Comparison of ENCODE assay signal across 8 cellular contexts in genomic region chr9:677461-678097, GRCh38.
A peak's percentile ranks its signal among the peaks of the same experiment; 100 is the strongest.
DNase-seq lines count a peak whose midpoint lies in the region; ATAC-seq, FAIRE-seq and TF ChIP-seq lines count a peak whose summit lies in the region.
"Had no signal": no experiment of that assay in that cellular context is flagged by ENCODE, and none has a peak within 500 bp of the region (broad histone marks: within the 10 kb centered on the region; RNA-seq: fewer than 3 reads in every experiment).

No MANE protein-coding gene starts in this region.

- H3K4me3 Mint-ChIP-seq in activated T-helper 17 cell treated with anti-CD3 and anti-CD28 coated beads, Interleukin-2, amount 50 U/mL, for 72 hours, result peak overlapping the region; percentile 50

- H3K4me2 ChIP-seq in IMR-90 (ENCODE audit: low read depth, low read length), result peak overlapping the region; percentile 100
- H3K4me2 ChIP-seq in keratinocyte (ENCODE audit: control insufficient read depth, extremely low read depth, insufficient read depth, low read depth, low read length), result peak overlapping the region; percentile 88

- H3K27ac ChIP-seq in IMR-90 (ENCODE audit: insufficient read depth, low read length) (no peak overlapping the region), keratinocyte (ENCODE audit: control insufficient read depth, insufficient read depth, low read length) (peak overlapping the region; percentile 67), subcutaneous abdominal adipose tissue (ENCODE audit: low read depth, low read length) (peak overlapping the region; percentile 73)

- H4K8ac ChIP-seq in IMR-90 (ENCODE audit: low read depth in 2 of 2, low read length in 2 of 2), result peak overlapping the region in 1 of 2 experiments; percentile 72; a peak in 2 of 4 replicates

- H3K9me3 ChIP-seq in IMR-90 (ENCODE audit: control insufficient read depth, insufficient read depth, low read length) (no peaks in the 10 kb centered on the region), keratinocyte (ENCODE audit: control insufficient read depth, low read depth, low read length) (no peaks in the 10 kb centered on the region), subcutaneous abdominal adipose tissue (ENCODE audit: control insufficient read depth in 5 of 5, low read length in 5 of 5) (no peaks in the 10 kb centered on the region)

- no peak overlapping the region for H3K27ac Mint-ChIP-seq in activated T-helper 17 cell treated with anti-CD3 and anti-CD28 coated beads, Interleukin-2, amount 50 U/mL, for 72 hours

- ATAC-seq in IMR-90 (ENCODE audit: low read depth), result peak; percentile 27
- ATAC-seq in activated T-helper 17 cell treated with anti-CD3 and anti-CD28 coated beads, Interleukin-2, amount 50 U/mL, for 72 hours (replicated peaks), result no peak
- no peak for ATAC-seq in HG03469 (IDR thresholded peaks at IDR 0.05; ENCODE audit: unreplicated experiment)
- no peak for ATAC-seq in GM19467 (IDR thresholded peaks at IDR 0.05; ENCODE audit: unreplicated experiment)

- CTCF ChIA-PET in IMR-90 (lab: Yijun Ruan, JAX), result no interaction called here

- peak overlapping the region; percentile 18 for H2BK20ac ChIP-seq in IMR-90 (ENCODE audit: low read depth, low read length)

- POLR2A ChIA-PET in IMR-90 (lab: Charles Lee; ENCODE audit: unreplicated experiment), result no interaction called here

- no peak for TF ChIP-seq CTCF in IMR-90 (conservative IDR thresholded peaks at IDR 0.05; ENCODE audit: low read depth, low read length)
- no peak for TF ChIP-seq CTCF in keratinocyte (optimal IDR thresholded peaks at IDR 0.05 in 1 of 3, IDR thresholded peaks at IDR 0.05 in 1 of 3, conservative IDR thresholded peaks at IDR 0.05 in 1 of 3; ENCODE audit: extremely low read depth in 1 of 3, insufficient read depth in 2 of 3, low read length in 3 of 3)

- H2BK15ac ChIP-seq in IMR-90 (ENCODE audit: low read depth, low read length), result peak overlapping the region; percentile 70; the same call in 2 of the 3 replicates

- H3K56ac ChIP-seq in IMR-90 (ENCODE audit: extremely low read depth, insufficient read depth, low read length), result no peak overlapping the region

- no peak overlapping the region for H2AK5ac ChIP-seq in IMR-90 (ENCODE audit: low read depth, low read length)

- H3K9ac ChIP-seq in IMR-90 (ENCODE audit: low read depth, low read length) (peak overlapping the region; percentile 69; the same call in 1 of the 2 replicates), keratinocyte (ENCODE audit: control insufficient read depth, extremely low read depth, insufficient read depth, low read length) (peak overlapping the region; percentile 50), subcutaneous abdominal adipose tissue (ENCODE audit: low read length in 5 of 5) (peak overlapping the region; percentile 13 to 71 (median 65))

- H3K4me1 ChIP-seq in IMR-90 (ENCODE audit: control insufficient read depth, insufficient read depth, low read length) (peaks cover 12% of the 10 kb centered on the region), keratinocyte (ENCODE audit: control insufficient read depth, extremely low read depth, insufficient read depth, low read length) (peaks cover 63% of the 10 kb centered on the region), subcutaneous abdominal adipose tissue (ENCODE audit: control insufficient read depth in 5 of 5, insufficient read depth in 5 of 5, low read length in 5 of 5) (peaks cover 0 to 26% (median 17%) of the 10 kb centered on the region in 5 donors)

- WGBS in IMR-90 (ENCODE audit: extremely low coverage in 2 of 2, insufficient read length in 1 of 2), 2 experiments, result 87% methylated on average over 3 of the region's 11 CpGs; no CpG with 5 or more reads in 1 of the 2 experiments

- H3K79me1 ChIP-seq in IMR-90 (ENCODE audit: low read depth in 1 of 2, low read length in 2 of 2), result peaks cover 0 to under 1% of the 10 kb centered on the region in 2 experiments; a peak in 1 of 4 replicates

- no peaks in the 10 kb centered on the region for H3K4me1 Mint-ChIP-seq in activated T-helper 17 cell treated with anti-CD3 and anti-CD28 coated beads, Interleukin-2, amount 50 U/mL, for 72 hours

- H4K5ac ChIP-seq in IMR-90 (ENCODE audit: low read depth, low read length), result peak overlapping the region; percentile 87

- peak overlapping the region; percentile 77; the same call in 1 of the 2 replicates for H3K18ac ChIP-seq in IMR-90 (ENCODE audit: low read depth, low read length)

- no peak for TF ChIP-seq RAD21 in IMR-90 (IDR thresholded peaks at IDR 0.05; ENCODE audit: low read length)

- H3K27me3 Mint-ChIP-seq in activated T-helper 17 cell treated with anti-CD3 and anti-CD28 coated beads, Interleukin-2, amount 50 U/mL, for 72 hours, result peaks cover 3% of the 10 kb centered on the region

- BruUV-seq in IMR-90 (replicated peaks; lab: Mats Ljungman, UMichigan), result no TSS peak

- no peaks in the 10 kb centered on the region for H3K36me3 ChIP-seq in IMR-90 (ENCODE audit: control insufficient read depth, insufficient read depth, low read length)
- H3K36me3 ChIP-seq in keratinocyte (ENCODE audit: control insufficient read depth in 2 of 2, extremely low read depth in 1 of 2, insufficient read depth in 2 of 2, low read length in 2 of 2), result peaks cover 0 to 3% of the 10 kb centered on the region in 2 experiments
- no peaks in the 10 kb centered on the region for H3K36me3 ChIP-seq in subcutaneous abdominal adipose tissue (ENCODE audit: control insufficient read depth in 5 of 5, insufficient read depth in 5 of 5, low read length in 5 of 5)

- no peaks in the 10 kb centered on the region for H3K27me3 ChIP-seq in IMR-90 (ENCODE audit: control insufficient read depth, insufficient read depth, low read length)
- no peaks in the 10 kb centered on the region for H3K27me3 ChIP-seq in keratinocyte (ENCODE audit: control insufficient read depth, extremely low read depth, insufficient read depth, low read length)
- no peaks in the 10 kb centered on the region for H3K27me3 ChIP-seq in subcutaneous abdominal adipose tissue (ENCODE audit: control insufficient read depth in 5 of 5, insufficient read depth in 4 of 5, low read length in 5 of 5)

- no peak overlapping the region for H4K91ac ChIP-seq in IMR-90 (ENCODE audit: insufficient read depth, low read depth, low read length)

- H3K23ac ChIP-seq in IMR-90 (ENCODE audit: low read depth, low read length), result no peak overlapping the region

- no peak for TF ChIP-seq POLR2A in IMR-90 (IDR thresholded peaks at IDR 0.05; ENCODE audit: low read depth, low read length)

- peak overlapping the region; percentile 57; the same call in 1 of the 2 replicates for H3K14ac ChIP-seq in IMR-90 (replicated peaks; ENCODE audit: low read depth, low read length)

- no peaks in the 10 kb centered on the region for H3K9me3 Mint-ChIP-seq in activated T-helper 17 cell treated with anti-CD3 and anti-CD28 coated beads, Interleukin-2, amount 50 U/mL, for 72 hours

- DNase-seq in IMR-90 (no peak), keratinocyte (ENCODE audit: low read depth, low spot score) (no peak), iPS-NIHi11 (ENCODE audit: low spot score) (no peak)

- H4K20me1 ChIP-seq in IMR-90 (ENCODE audit: insufficient read depth, low read length), result no peaks in the 10 kb centered on the region
- H4K20me1 ChIP-seq in keratinocyte (ENCODE audit: control insufficient read depth, extremely low read depth, insufficient read depth, low read length), result no peaks in the 10 kb centered on the region

- H2BK5ac ChIP-seq in IMR-90 (ENCODE audit: low read depth, low read length, poor library complexity, severe bottlenecking), result peak overlapping the region; percentile 62

- no peak overlapping the region for H2AK9ac ChIP-seq in IMR-90 (replicated peaks; ENCODE audit: low read depth, low read length, poor library complexity)

- intact Hi-C loops in IMR-90 (cut with micrococcal nuclease), result no loop called here

- 0 out of 2 replicates have a peak, but pooled peaks cover 2% of the 10 kb centered on the region for H3K9me1 ChIP-seq in IMR-90 (ENCODE audit: insufficient read depth, low read length)
- H3K9me1 ChIP-seq in keratinocyte (ENCODE audit: control insufficient read depth, extremely low read depth, insufficient read depth, low read length), result no peaks in the 10 kb centered on the region

- H2BK120ac ChIP-seq in IMR-90 (ENCODE audit: low read depth, low read length), result peak overlapping the region; percentile 75

- FAIRE-seq in keratinocyte (lab: Jason Lieb, UNC), result peak; percentile 69
- FAIRE-seq: H1 had no signal

- H3K79me2 ChIP-seq in keratinocyte (ENCODE audit: control insufficient read depth, insufficient read depth, low read length), result no peaks in the 10 kb centered on the region

- peak overlapping the region; percentile 61; the same call in 1 of the 2 replicates for H3K4ac ChIP-seq in IMR-90 (ENCODE audit: low read depth, low read length)

- H3K36me3 Mint-ChIP-seq in activated T-helper 17 cell treated with anti-CD3 and anti-CD28 coated beads, Interleukin-2, amount 50 U/mL, for 72 hours (ENCODE audit: low read depth), result no peaks in the 10 kb centered on the region

- peak overlapping the region; percentile 76 for H2AFZ ChIP-seq in IMR-90 (replicated peaks; ENCODE audit: low read length, poor library complexity)
- H2AFZ ChIP-seq in keratinocyte (ENCODE audit: control insufficient read depth, low read length), result no peak overlapping the region

- peak overlapping the region; percentile 55; the same call in 1 of the 2 replicates for H3K4me3 ChIP-seq in IMR-90 (ENCODE audit: insufficient read depth, low read depth, low read length)
- peak overlapping the region in 2 of 3 experiments; percentile 56 to 64 for H3K4me3 ChIP-seq in keratinocyte (ENCODE audit: control insufficient read depth in 2 of 3, extremely low read depth in 1 of 3, insufficient read depth in 2 of 3, low read depth in 1 of 3, low read length in 3 of 3)
- H3K4me3 ChIP-seq in subcutaneous abdominal adipose tissue (ENCODE audit: low read depth in 1 of 5, low read length in 5 of 5), result peak overlapping the region; percentile 60 to 76 (median 70)

- dilution Hi-C loops in IMR-90 (cut with HindIII; ENCODE audit: low sequenced_read_pairs, unreplicated experiment) (no loop called here), keratinocyte (cut with MboI; ENCODE audit: extremely low pct_ligation_motif_present, low sequenced_read_pairs) (no loop called here)

- in situ Hi-C loops in IMR-90 (cut with MboI; ENCODE audit: low sequenced_read_pairs), result no loop called here

TF ChIP-seq in IMR-90, 13 proteins besides CTCF, POLR2A, EP300 and RAD21:
- TF ChIP-seq MAZ (IDR thresholded peaks at IDR 0.05; ENCODE audit: borderline replicate concordance, low read depth, low read length) (no peak), CEBPB (IDR thresholded peaks at IDR 0.05; ENCODE audit: low read depth, low read length) (no peak), NFE2L2 (IDR thresholded peaks at IDR 0.05; ENCODE audit: low read depth, low read length) (no peak), RFX5 (IDR thresholded peaks at IDR 0.05; ENCODE audit: low read depth, low read length) (no peak), FOS (IDR thresholded peaks at IDR 0.05; ENCODE audit: low read depth, low read length) (no peak)
TF ChIP-seq in IMR-90: peak in this region for 0.
